In genomic region chr20:44457016-44457415, GRCh38 we compare ENCODE assay signal across 32 cellular contexts. TPM values are rescaled to one million over a fixed set of nuclear protein-coding genes. Genes with fewer than 3 reads are reported as not detected.
DNase-seq lines count a peak whose midpoint lies in the region; ATAC-seq and TF ChIP-seq lines count a peak whose summit lies in the region.
"Had no signal": no experiment of that assay in that cellular context is flagged by ENCODE, and none has a peak within 500 bp of the region (broad histone marks: within the 10 kb centered on the region; RNA-seq: fewer than 3 reads in every experiment).

No MANE protein-coding gene starts in this region.

- intact Hi-C loops in PC-3 (cut with micrococcal nuclease) = no loop called here

- no peaks in the 10 kb centered on the region for H3K9me3 Mint-ChIP-seq in stimulated activated memory B cell treated with anti-CD40 and anti-IgM and Interleukin-4, amounts not matched to agents 10 μg/mL and 1 μg/mL and 100 μg/mL, for 72 hours
- no peaks in the 10 kb centered on the region for H3K9me3 Mint-ChIP-seq in activated CD8-positive, alpha-beta T cell treated with anti-CD3 and anti-CD28 coated beads, Interleukin-2, amount 10 ng/mL, durations not matched to agents 7 days and 5 days (ENCODE audit: insufficient read depth)
- H3K9me3 Mint-ChIP-seq: activated T-helper 2 cell treated with anti-CD3 and anti-CD28 coated beads, Interferon-gamma antibody, Interleukin-2, Interleukin-4, amounts not matched to agents 10 μg/mL and 5 μg/mL and 100 μg/mL, durations not matched to agents 14 hours and 24 hours and 36 hours; brain; CD4-positive, alpha-beta T cell; H9; natural killer cell treated with Interleukin-12 subunit alpha and Interleukin-12 subunit beta and Interleukin-15 and Interleukin-18, amount 100 ng/mL, for 72 hours; T-helper 1 cell treated with Interleukin-12 subunit alpha and Interleukin-12 subunit beta and Interleukin-4 antibody, amounts not matched to agents 30 μg/mL and 1 μg/mL, for 36 hours had no signal

- no peak overlapping the region for H3K4me3 Mint-ChIP-seq in stimulated activated memory B cell treated with anti-CD40 and anti-IgM and Interleukin-4, amounts not matched to agents 10 μg/mL and 1 μg/mL and 100 μg/mL, for 72 hours
- H3K4me3 Mint-ChIP-seq in activated CD8-positive, alpha-beta T cell treated with anti-CD3 and anti-CD28 coated beads, Interleukin-2, amount 10 ng/mL, durations not matched to agents 7 days and 5 days = no peak overlapping the region
- H3K4me3 Mint-ChIP-seq: brain; CD4-positive, alpha-beta T cell; H9; natural killer cell treated with Interleukin-12 subunit alpha and Interleukin-12 subunit beta and Interleukin-15 and Interleukin-18, amount 100 ng/mL, for 72 hours; T-helper 1 cell treated with Interleukin-12 subunit alpha and Interleukin-12 subunit beta and Interleukin-4 antibody, amounts not matched to agents 30 μg/mL and 1 μg/mL, for 36 hours had no signal

- H3K36me3 Mint-ChIP-seq in stimulated activated memory B cell treated with anti-CD40 and anti-IgM and Interleukin-4, amounts not matched to agents 10 μg/mL and 1 μg/mL and 100 μg/mL, for 72 hours = no peaks in the 10 kb centered on the region
- no peaks in the 10 kb centered on the region for H3K36me3 Mint-ChIP-seq in activated CD8-positive, alpha-beta T cell treated with anti-CD3 and anti-CD28 coated beads, Interleukin-2, amount 10 ng/mL, durations not matched to agents 7 days and 5 days (ENCODE audit: low read depth)
- H3K36me3 Mint-ChIP-seq: brain; natural killer cell treated with Interleukin-12 subunit alpha and Interleukin-12 subunit beta and Interleukin-15 and Interleukin-18, amount 100 ng/mL, for 72 hours had no signal

- no peaks in the 10 kb centered on the region for H3F3A ChIP-seq in PC-3 (ENCODE audit: low read length, unreplicated experiment)

- H3K79me2 ChIP-seq in PC-3 (ENCODE audit: low read length) = no peaks in the 10 kb centered on the region

- H3K9ac ChIP-seq in duodenal mucosa (ENCODE audit: low read depth in 1 of 2, low read length in 2 of 2) = peak overlapping the region; percentile 25 to 36
- H3K9ac ChIP-seq in PC-3 (ENCODE audit: low read length) = no peak overlapping the region

- H3K27me3 Mint-ChIP-seq in stimulated activated memory B cell treated with anti-CD40 and anti-IgM and Interleukin-4, amounts not matched to agents 10 μg/mL and 1 μg/mL and 100 μg/mL, for 72 hours = no peaks in the 10 kb centered on the region
- no peaks in the 10 kb centered on the region for H3K27me3 Mint-ChIP-seq in activated CD8-positive, alpha-beta T cell treated with anti-CD3 and anti-CD28 coated beads, Interleukin-2, amount 10 ng/mL, durations not matched to agents 7 days and 5 days (ENCODE audit: low read depth)

- CTCF ChIA-PET in PC-3 (lab: Charles Lee) = no interaction called here
- CTCF ChIA-PET in activated CD8-positive, alpha-beta T cell treated with anti-CD3 and anti-CD28 coated beads, Interleukin-2, amount 10 ng/mL, durations not matched to agents 7 days and 5 days (lab: Charles Lee) = no interaction called here

- no peak overlapping the region for H3K4me3 ChIP-seq in Peyer's patch
- H3K4me3 ChIP-seq in duodenal mucosa (ENCODE audit: low read depth in 1 of 2, low read length in 2 of 2) = no peak overlapping the region
- no peak overlapping the region for H3K4me3 ChIP-seq in PC-3 (ENCODE audit: low read length)
- H3K4me3 ChIP-seq: A549, prostate gland, SJSA1, tibial nerve had no signal

- ATAC-seq in PC-3 = no peak
- ATAC-seq in stimulated activated memory B cell treated with anti-CD40 and anti-IgM and Interleukin-4, amounts not matched to agents 10 μg/mL and 1 μg/mL and 100 μg/mL, for 72 hours = no peak
- no peak for ATAC-seq in activated CD8-positive, alpha-beta T cell treated with anti-CD3 and anti-CD28 coated beads, Interleukin-2, amount 10 ng/mL, durations not matched to agents 7 days and 5 days
- ATAC-seq: A549; natural killer cell treated with Interleukin-12 subunit alpha and Interleukin-12 subunit beta and Interleukin-15 and Interleukin-18, amount 100 ng/mL, for 72 hours; sciatic nerve had no signal

- no peak overlapping the region for H3K27ac Mint-ChIP-seq in stimulated activated memory B cell treated with anti-CD40 and anti-IgM and Interleukin-4, amounts not matched to agents 10 μg/mL and 1 μg/mL and 100 μg/mL, for 72 hours
- H3K27ac Mint-ChIP-seq in activated CD8-positive, alpha-beta T cell treated with anti-CD3 and anti-CD28 coated beads, Interleukin-2, amount 10 ng/mL, durations not matched to agents 7 days and 5 days = no peak overlapping the region
- H3K27ac Mint-ChIP-seq: activated T-helper 2 cell treated with anti-CD3 and anti-CD28 coated beads, Interferon-gamma antibody, Interleukin-2, Interleukin-4, amounts not matched to agents 10 μg/mL and 5 μg/mL and 100 μg/mL, durations not matched to agents 14 hours and 24 hours and 36 hours; CD4-positive, alpha-beta T cell; H9; natural killer cell treated with Interleukin-12 subunit alpha and Interleukin-12 subunit beta and Interleukin-15 and Interleukin-18, amount 100 ng/mL, for 72 hours; T-helper 1 cell treated with Interleukin-12 subunit alpha and Interleukin-12 subunit beta and Interleukin-4 antibody, amounts not matched to agents 30 μg/mL and 1 μg/mL, for 36 hours had no signal

- BruUV-seq in PC-3 (replicated peaks; lab: Mats Ljungman, UMichigan) = no TSS peak

- POLR2A ChIA-PET in PC-3 (lab: Charles Lee; ENCODE audit: unreplicated experiment) = no interaction called here
- POLR2A ChIA-PET in activated CD8-positive, alpha-beta T cell treated with anti-CD3 and anti-CD28 coated beads, Interleukin-2, amount 10 ng/mL, durations not matched to agents 7 days and 5 days (lab: Charles Lee) = no interaction called here

- H4K20me1 ChIP-seq in PC-3 (ENCODE audit: low read length) = no peaks in the 10 kb centered on the region

- TF ChIP-seq CTCF in Peyer's patch (IDR thresholded peaks at IDR 0.05) (no peak), PC-3 (conservative IDR thresholded peaks at IDR 0.05; ENCODE audit: low read depth, low read length) (no peak)

- H3K4me1 Mint-ChIP-seq in stimulated activated memory B cell treated with anti-CD40 and anti-IgM and Interleukin-4, amounts not matched to agents 10 μg/mL and 1 μg/mL and 100 μg/mL, for 72 hours = no peaks in the 10 kb centered on the region
- H3K4me1 Mint-ChIP-seq in activated CD8-positive, alpha-beta T cell treated with anti-CD3 and anti-CD28 coated beads, Interleukin-2, amount 10 ng/mL, durations not matched to agents 7 days and 5 days (ENCODE audit: low read depth) = no peaks in the 10 kb centered on the region
- H3K4me1 Mint-ChIP-seq: brain had no signal

- no peak overlapping the region for H3K4me2 ChIP-seq in PC-3 (ENCODE audit: low read length)
- H3K4me2 ChIP-seq: A549 had no signal

- no peak overlapping the region for H2AFZ ChIP-seq in PC-3 (ENCODE audit: low read length)

- H3K4me1 ChIP-seq in Peyer's patch (peaks cover 0 to 25% (median 0%) of the 10 kb centered on the region in 4 donors), duodenal mucosa (ENCODE audit: control insufficient read depth in 1 of 2, insufficient read depth in 2 of 2, low read length in 2 of 2) (peaks cover 28 to 37% of the 10 kb centered on the region in 2 donors), PC-3 (ENCODE audit: insufficient read depth, low read length) (peaks cover 7% of the 10 kb centered on the region; the same call in 1 of the 2 replicates)
- H3K4me1 ChIP-seq: SJSA1, tibial nerve had no signal

- TF ChIP-seq POLR2A in Peyer's patch (IDR thresholded peaks at IDR 0.05) = peak in 1 of 2 donors; percentile 49

- H3K9me2 ChIP-seq in PC-3 (replicated peaks; ENCODE audit: low read length) = no peaks in the 10 kb centered on the region

- peak; percentile 58 for DNase-seq in CMK (ENCODE audit: low read depth)
- DNase-seq in LoVo (ENCODE audit: low spot score) = peak; percentile 35
- DNase-seq in Peyer's patch = peak in 2 of 3 donors; percentile 89 to 90
- no peak for DNase-seq in HPDE6-E6E7 (ENCODE audit: extremely low spot score)
- DNase-seq in PC-3 = no peak
- no peak for DNase-seq in activated CD8-positive, alpha-beta T cell treated with anti-CD3 and anti-CD28 coated beads, Interleukin-2, amount 10 ng/mL, durations not matched to agents 7 days and 5 days
- DNase-seq: activated CD4-positive, alpha-beta T cell treated with anti-CD3 and anti-CD28 coated beads for 48 hours; activated CD8-positive, alpha-beta memory T cell treated with anti-CD3 and anti-CD28 coated beads for 24 hours; activated naive CD4-positive, alpha-beta T cell treated with anti-CD3 and anti-CD28 coated beads, Interleukin-2, amount 50 U/mL, for 16 hours; activated T-cell treated with anti-CD3 and anti-CD28 coated beads for 4 hours; amniotic stem cell; CD4-positive, alpha-beta T cell; cerebellar nuclear complex; EL; H9; NCI-H2029; NCI-H526 treated with DMSO at 0.1 percent for 48 hours; occipital lobe; stimulated activated CD4-positive, alpha-beta T cell treated with anti-CD3 and anti-CD28 coated beads, Interleukin-12 subunit alpha, Interleukin-12 subunit beta, amount 100 ng/mL, for 4 hours; stimulated activated CD4-positive, alpha-beta T cell treated with anti-CD3 and anti-CD28 coated beads, Interleukin-2, amount 100 ng/mL, for 48 hours had no signal

- H3K27me3 ChIP-seq in Peyer's patch (no peaks in the 10 kb centered on the region), duodenal mucosa (ENCODE audit: control insufficient read depth in 1 of 2, insufficient read depth in 2 of 2, low read length in 2 of 2) (no peaks in the 10 kb centered on the region), PC-3 (ENCODE audit: low read length) (0 out of 2 replicates have a peak, but pooled peaks cover 2% of the 10 kb centered on the region)
- H3K27me3 ChIP-seq: SJSA1, tibial nerve had no signal

- H3K9me3 ChIP-seq in Peyer's patch (no peaks in the 10 kb centered on the region), duodenal mucosa (ENCODE audit: control insufficient read depth in 1 of 2, low read length in 2 of 2) (no peaks in the 10 kb centered on the region), PC-3 (ENCODE audit: low read length) (no peaks in the 10 kb centered on the region)
- H3K9me3 ChIP-seq: A549, prostate gland, SJSA1, tibial nerve had no signal

- H3K27ac ChIP-seq in Peyer's patch (peak overlapping the region in 3 of 4 donors; percentile 44 to 80 (median 72)), duodenal mucosa (ENCODE audit: low read depth, low read length) (peak overlapping the region; percentile 26), PC-3 (ENCODE audit: low read length) (no peak overlapping the region)
- H3K27ac ChIP-seq: prostate gland, RWPE1, SJSA1 had no signal

- H3K36me3 ChIP-seq in Peyer's patch (no peaks in the 10 kb centered on the region), duodenal mucosa (ENCODE audit: control insufficient read depth in 1 of 2, insufficient read depth in 2 of 2, low read length in 2 of 2) (no peaks in the 10 kb centered on the region), PC-3 (ENCODE audit: low read depth, low read length) (no peaks in the 10 kb centered on the region)
- H3K36me3 ChIP-seq: prostate gland, SJSA1, tibial nerve had no signal

RNA-seq across cellular contexts. Expression of gene TTPAL, which starts 18.7 kb away (rescaled TPM):
- total RNA-seq in Peyer's patch (10 to 100 TPM in 1 of 4 donors, 1 to 10 TPM in 3; 6.0 to 30.5 (median 8.9) TPM), PC-3 (2014; rRNA removed) (14.0 and 17.9 TPM in 2 replicates)
- 10 to 100 TPM; 18.0 to 18.4 TPM for total RNA-seq in activated CD8-positive, alpha-beta T cell treated with anti-CD3 and anti-CD28 coated beads, Interleukin-2, amount 10 ng/mL, durations not matched to agents 7 days and 5 days

Comparison
In these comparisons a context has a peak if more than half of its experiments do, and no peak if none do; other contexts are left out.
1. DNase-seq: peak in CMK (single experiment), LoVo (single experiment) and Peyer's patch (2 of 3); none in HPDE6-E6E7 (single experiment), PC-3 (single experiment) and activated CD8-positive, alpha-beta T cell treated with anti-CD3 and anti-CD28 coated beads, Interleukin-2, amount 10 ng/mL, durations not matched to agents 7 days and 5 days (single experiment).